ENCODE assay signal across 32 cellular contexts in the genomic region with DNA sequence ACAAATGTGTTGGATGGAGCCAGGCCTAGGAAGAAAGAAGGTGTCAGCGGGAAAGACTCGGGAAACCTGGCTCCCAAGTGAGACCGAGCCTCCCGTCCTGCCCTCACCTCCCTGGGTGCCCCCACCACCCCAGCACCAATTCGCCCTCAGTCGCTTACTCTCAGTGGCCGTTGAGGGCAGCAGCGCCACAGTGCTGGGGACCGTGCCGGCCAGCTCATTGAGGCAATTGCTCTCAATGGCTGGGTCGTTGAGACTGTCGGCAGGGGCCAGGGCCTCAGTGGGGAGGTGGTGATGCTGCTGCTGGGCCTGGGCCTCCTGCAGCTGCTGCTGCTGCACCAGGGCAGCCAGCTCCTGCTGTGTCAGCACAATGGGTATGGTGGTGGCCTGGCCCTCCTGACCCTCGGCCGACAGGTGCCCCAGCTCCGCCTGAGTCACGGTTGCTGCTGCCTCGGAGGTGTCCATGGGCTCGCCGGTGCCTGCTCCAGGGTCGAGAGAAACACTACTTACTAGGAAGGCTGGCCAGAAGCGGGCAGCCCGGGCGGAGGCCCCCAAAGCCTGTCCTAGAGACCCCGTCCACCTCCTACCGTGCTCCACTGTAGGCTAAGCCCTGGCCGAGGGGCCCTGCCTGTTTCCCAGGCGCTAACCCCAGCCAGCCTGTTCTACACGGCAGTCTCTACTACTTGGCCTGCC. TPM values are rescaled to one million over a fixed set of nuclear protein-coding genes. Genes with fewer than 3 reads are reported as not detected.
DNase-seq lines count a peak whose midpoint lies in the region; ATAC-seq and TF ChIP-seq lines count a peak whose summit lies in the region.
"Had no signal": no experiment of that assay in that cellular context is flagged by ENCODE, and none has a peak within 500 bp of the region (broad histone marks: within the 10 kb centered on the region; RNA-seq: fewer than 3 reads in every experiment).

No MANE protein-coding gene starts in this region.

- peaks cover 29% of the 10 kb centered on the region for H3K36me3 Mint-ChIP-seq in activated naive CD8-positive, alpha-beta T cell treated with anti-CD3 and anti-CD28 coated beads, Interleukin-2, amount 50 U/mL, for 24 hours (ENCODE audit: low read depth)

- ATAC-seq in activated naive CD8-positive, alpha-beta T cell treated with anti-CD3 and anti-CD28 coated beads, Interleukin-2, amount 50 U/mL, for 24 hours, result no peak
- ATAC-seq: pancreas had no signal

- H3K27me3 Mint-ChIP-seq in activated naive CD8-positive, alpha-beta T cell treated with anti-CD3 and anti-CD28 coated beads, Interleukin-2, amount 50 U/mL, for 24 hours, result no peaks in the 10 kb centered on the region
- H3K27me3 Mint-ChIP-seq: memory B cell; stimulated activated naive CD8-positive, alpha-beta T cell treated with anti-CD3 and anti-CD28 coated beads, Interleukin-15, Interleukin-2, amounts not matched to agents 100 ng/mL and 50 ng/mL, for 24 hours had no signal

- no peak overlapping the region for H3K4me3 ChIP-seq in BLaER1
- peak overlapping the region in 2 of 4 donors; percentile 10 to 44 for H3K4me3 ChIP-seq in sigmoid colon
- H3K4me3 ChIP-seq: pancreas, SJCRH30, smooth muscle cell, tibial nerve had no signal

- TF ChIP-seq EP300 in sigmoid colon (IDR thresholded peaks at IDR 0.05), result no peak

- 95 to 97% methylated on average over 28 of the region's 28 CpGs for WGBS in sigmoid colon, 2 donors

- H4K20me1 ChIP-seq in BLaER1, result peaks cover 98% of the 10 kb centered on the region

- intact Hi-C loops in sigmoid colon (cut with DNase I), result loop anchor here (2.0 kb wide), 3 partner anchors 187 to 993 kb away; partner anchors contain the start of gene PLXNB3

- no peaks in the 10 kb centered on the region for H3K9me3 ChIP-seq in BLaER1
- no peaks in the 10 kb centered on the region for H3K9me3 ChIP-seq in sigmoid colon
- H3K9me3 ChIP-seq: Caco-2, pancreas, SJCRH30, tibial nerve had no signal

- TF ChIP-seq POLR2A in sigmoid colon (IDR thresholded peaks at IDR 0.05), result no peak

- peak overlapping the region; percentile 52 for H3K27ac Mint-ChIP-seq in activated naive CD8-positive, alpha-beta T cell treated with anti-CD3 and anti-CD28 coated beads, Interleukin-2, amount 50 U/mL, for 24 hours
- H3K27ac Mint-ChIP-seq: memory B cell, nephron progenitor cell had no signal

- no peak for TF ChIP-seq CTCF in sigmoid colon (IDR thresholded peaks at IDR 0.05)

- H3K27me3 ChIP-seq in BLaER1, result no peaks in the 10 kb centered on the region
- H3K27me3 ChIP-seq in sigmoid colon, result no peaks in the 10 kb centered on the region
- H3K27me3 ChIP-seq: SJCRH30, tibial nerve had no signal

- H3K9ac ChIP-seq in BLaER1, result no peak overlapping the region

- H3K27ac ChIP-seq in BLaER1 (peak overlapping the region; percentile 35), sigmoid colon (peak overlapping the region; percentile 81 to 87 (median 86))
- H3K27ac ChIP-seq: epithelial cell of prostate, pancreas, SJCRH30, VCaP had no signal

- H3K4me1 ChIP-seq in BLaER1, result peaks cover 72% of the 10 kb centered on the region
- H3K4me1 ChIP-seq in sigmoid colon, result peaks cover 0 to 83% (median 54%) of the 10 kb centered on the region in 4 donors
- H3K4me1 ChIP-seq: Caco-2, pancreas, SJCRH30 had no signal

- H3K4me2 ChIP-seq in BLaER1, result peak overlapping the region; percentile 65
- H3K4me2 ChIP-seq: smooth muscle cell had no signal

- no peak for DNase-seq in activated naive CD8-positive, alpha-beta T cell treated with anti-CD3 and anti-CD28 coated beads, Interleukin-2, amount 50 U/mL, for 24 hours
- DNase-seq in sigmoid colon (no peak), islet precursor cell (no peak), nucleus accumbens (lab: John Stamatoyannopoulos, UW) (no peak)
- DNase-seq in activated CD4-positive, alpha-beta T cell treated with anti-CD3 and anti-CD28 coated beads, Interleukin-2, amount 50 U/mL, for 48 hours, result no peak
- DNase-seq: activated CD4-positive, alpha-beta T cell treated with anti-CD3 and anti-CD28 coated beads for 4 hours; activated gamma-delta T cell treated with Interleukin-2 at 50 U/mL for 16 hours; activated T-cell treated with anti-CD3 and anti-CD28 coated beads, Interleukin-2, amount 50 U/mL, for 1 hour; C1 segment of cervical spinal cord; Caco-2; caudate nucleus; cortex of kidney; effector memory CD4-positive, alpha-beta T cell; glutamatergic neuron; KBM-7; NCI-H1105; NCI-H187 treated with DMSO at 0.1 percent for 48 hours; NCI-H2171 treated with DMSO at 0.1 percent for 48 hours; NCI-H510A; nephron progenitor cell; pancreas; SJCRH30; stimulated activated CD4-positive, alpha-beta T cell treated with anti-CD3 and anti-CD28 coated beads, Interleukin-2, amount 100 ng/mL, for 24 hours; T1000 had no signal

- H3K9me3 Mint-ChIP-seq in activated naive CD8-positive, alpha-beta T cell treated with anti-CD3 and anti-CD28 coated beads, Interleukin-2, amount 50 U/mL, for 24 hours, result no peaks in the 10 kb centered on the region
- H3K9me3 Mint-ChIP-seq: memory B cell; nephron progenitor cell; stimulated activated naive CD8-positive, alpha-beta T cell treated with anti-CD3 and anti-CD28 coated beads, Interleukin-15, Interleukin-2, amounts not matched to agents 100 ng/mL and 50 ng/mL, for 24 hours had no signal

- H3K36me3 ChIP-seq in BLaER1 (peaks cover 75% of the 10 kb centered on the region), sigmoid colon (peaks cover 0 to 37% (median 17%) of the 10 kb centered on the region in 4 donors)

- no peak overlapping the region for H3K4me3 Mint-ChIP-seq in activated naive CD8-positive, alpha-beta T cell treated with anti-CD3 and anti-CD28 coated beads, Interleukin-2, amount 50 U/mL, for 24 hours
- H3K4me3 Mint-ChIP-seq: memory B cell; nephron progenitor cell; stimulated activated naive CD8-positive, alpha-beta T cell treated with anti-CD3 and anti-CD28 coated beads, Interleukin-15, Interleukin-2, amounts not matched to agents 100 ng/mL and 50 ng/mL, for 24 hours had no signal

- peaks cover 48% of the 10 kb centered on the region for H3K4me1 Mint-ChIP-seq in activated naive CD8-positive, alpha-beta T cell treated with anti-CD3 and anti-CD28 coated beads, Interleukin-2, amount 50 U/mL, for 24 hours

RNA-seq across cellular contexts. Expression of gene RENBP, which starts 7.4 kb away (rescaled TPM):
- total RNA-seq in sigmoid colon, result 10 to 100 TPM in 3 of 4 donors, 1 to 10 TPM in 1; 9.8 to 16.8 (median 13.1) TPM
- 10 to 100 TPM; 10.2 to 15.1 (median 15.0) TPM for polyA plus RNA-seq in sigmoid colon
- total RNA-seq: M059J, smooth muscle cell had no signal

RNA-seq across cellular contexts. Expression of gene NAA10, which starts 17.0 kb away (rescaled TPM):
- 100 to 1,000 TPM in 1 of 4 donors, 10 to 100 TPM in 3; 57.4 to 113 (median 79.2) TPM for total RNA-seq in sigmoid colon
- polyA plus RNA-seq in sigmoid colon, result 100 to 1,000 TPM in 1 of 3 donors, 10 to 100 TPM in 2; 78.6 to 128 (median 84.7) TPM

RNA-seq across cellular contexts. Expression of gene HCFC1, which starts 19.8 kb away (rescaled TPM):
- 10 to 100 TPM; 23.5 to 57.3 (median 30.2) TPM for total RNA-seq in sigmoid colon
- polyA plus RNA-seq in sigmoid colon, result 10 to 100 TPM in 1 of 3 donors, 1 to 10 TPM in 2; 7.4 to 34.4 (median 8.4) TPM

RNA-seq across cellular contexts. Expression of gene TMEM187, which starts 20.7 kb away (rescaled TPM):
- 1 to 10 TPM; 3.5 to 8.6 (median 4.4) TPM for total RNA-seq in sigmoid colon
- 1 to 10 TPM; 3.6 to 9.3 (median 3.7) TPM for polyA plus RNA-seq in sigmoid colon

RNA-seq across cellular contexts. Expression of gene ARHGAP4, which starts 25.8 kb away (rescaled TPM):
- total RNA-seq in sigmoid colon, result 10 to 100 TPM; 12.4 to 27.4 (median 16.3) TPM
- polyA plus RNA-seq in sigmoid colon, result 100 to 1,000 TPM in 1 of 3 donors, 10 to 100 TPM in 1, 1 to 10 TPM in 1; 8.4 to 122 (median 17.3) TPM
